8 cellular contexts compared by ENCODE assay signal in genomic region chr3:97409612-97410011, GRCh38.
"Had no signal": no experiment of that assay in that cellular context is flagged by ENCODE, and none has a peak within 500 bp of the region (broad histone marks: within the 10 kb centered on the region; RNA-seq: fewer than 3 reads in every experiment).

No MANE protein-coding gene starts in this region.

- ATAC-seq: GM23338, HCT116 had no signal

- H3K4me2 ChIP-seq: GM23338 had no signal

- H3K4me1 ChIP-seq: HAP-1 had no signal

- H3K36me3 ChIP-seq: HAP-1 had no signal

- H3K36me3 Mint-ChIP-seq: IgD-negative memory B cell had no signal

- H3K27ac Mint-ChIP-seq: GM23338, HFFc6, IgD-negative memory B cell had no signal

- DNase-seq: H7, HFFc6, KG1 had no signal

- H2AFZ ChIP-seq: GM23338 had no signal

- H3K9me3 ChIP-seq: HAP-1 had no signal

- H3K4me3 ChIP-seq: GM23338, HAP-1 had no signal

- H3K9me3 Mint-ChIP-seq: GM23338 had no signal

- H3K27ac ChIP-seq: HL-60 had no signal
